ENCODE assay signal across 21 cellular contexts in the genomic region with DNA sequence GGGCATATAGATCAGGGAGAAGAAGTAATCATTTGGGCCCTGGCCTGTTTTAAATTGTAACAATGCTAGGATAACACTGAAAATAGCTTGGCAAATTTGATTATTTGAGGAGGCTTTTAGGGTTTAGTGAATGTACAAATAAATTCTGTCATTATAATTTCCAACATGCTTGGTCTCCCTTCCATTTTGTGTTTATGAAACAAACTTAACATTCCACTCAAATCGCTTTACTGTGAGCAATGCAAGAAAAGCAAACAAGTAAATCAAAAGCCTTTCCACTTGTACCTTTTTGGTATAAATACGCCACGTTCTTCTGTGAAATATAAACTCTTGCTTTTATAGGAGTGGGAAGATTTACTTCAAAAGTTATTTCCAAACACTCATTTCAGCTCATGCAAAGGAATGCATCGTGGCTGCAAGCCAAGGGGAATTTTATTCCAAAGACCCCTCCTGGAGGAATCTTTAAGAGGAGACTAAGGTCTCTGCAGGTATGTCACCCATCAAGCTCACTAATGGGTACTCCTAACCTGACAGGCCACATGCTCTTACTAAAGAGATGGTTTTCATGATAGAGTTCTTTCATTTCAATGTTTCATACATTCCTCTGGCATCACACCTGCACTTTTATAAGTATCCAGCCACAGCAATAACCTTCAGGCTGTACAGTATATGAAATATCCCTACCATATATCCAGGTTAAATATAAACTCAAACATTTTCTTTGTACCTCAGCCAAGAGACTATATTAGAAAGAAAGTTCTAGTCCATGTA.
"Had no signal": no experiment of that assay in that cellular context is flagged by ENCODE, and none has a peak within 500 bp of the region (broad histone marks: within the 10 kb centered on the region; RNA-seq: fewer than 3 reads in every experiment).

No MANE protein-coding gene starts in this region.

- H3K4me3 ChIP-seq: left ventricle myocardium inferior, sigmoid colon, stomach had no signal

- DNase-seq: activated CD4-positive, alpha-beta memory T cell treated with anti-CD3 and anti-CD28 coated beads, Interleukin-2, amount 10 ng/mL, durations not matched to agents 7 days and 5 days; activated CD4-positive, alpha-beta T cell treated with anti-CD3 and anti-CD28 coated beads for 36 hours; activated CD8-positive, alpha-beta memory T cell treated with anti-CD3 and anti-CD28 coated beads, Interleukin-2, amount 10 ng/mL, durations not matched to agents 7 days and 5 days; activated naive CD4-positive, alpha-beta T cell treated with Interleukin-2 at 50 U/mL for 16 hours; activated naive CD8-positive, alpha-beta T cell treated with anti-CD3 and anti-CD28 coated beads, Interleukin-2, amount 10 ng/mL, durations not matched to agents 7 days and 5 days; amygdala; caudate nucleus; foreskin keratinocyte; hippocampal formation; left ventricle myocardium inferior; natural killer cell; nucleus accumbens; posterior cingulate gyrus; sigmoid colon; stimulated activated CD4-positive, alpha-beta T cell treated with anti-CD3 and anti-CD28 coated beads, Interleukin-4, amount 100 ng/mL, for 24 hours; stomach; T-helper 17 cell had no signal

- FAIRE-seq: colon, keratinocyte had no signal

- H3K36me3 Mint-ChIP-seq: activated CD8-positive, alpha-beta memory T cell treated with anti-CD3 and anti-CD28 coated beads, Interleukin-2, amount 10 ng/mL, durations not matched to agents 7 days and 5 days; activated naive CD8-positive, alpha-beta T cell treated with anti-CD3 and anti-CD28 coated beads, Interleukin-2, amount 10 ng/mL, durations not matched to agents 7 days and 5 days; natural killer cell; stimulated activated effector memory CD8-positive, alpha-beta T cell treated with anti-CD3 and anti-CD28 coated beads, Interleukin-12 subunit alpha, Interleukin-12 subunit beta, amount 100 ng/mL, for 72 hours; type B pancreatic cell had no signal

- H3K27ac ChIP-seq: foreskin keratinocyte, left ventricle myocardium inferior, stomach had no signal

- H3K27me3 Mint-ChIP-seq: type B pancreatic cell had no signal

- H3K9me3 Mint-ChIP-seq: activated CD4-positive, alpha-beta memory T cell treated with anti-CD3 and anti-CD28 coated beads, Interleukin-2, amount 10 ng/mL, durations not matched to agents 7 days and 5 days; activated naive CD8-positive, alpha-beta T cell treated with anti-CD3 and anti-CD28 coated beads, Interleukin-2, amount 10 ng/mL, durations not matched to agents 7 days and 5 days; natural killer cell; stimulated activated effector memory CD8-positive, alpha-beta T cell treated with anti-CD3 and anti-CD28 coated beads, Interleukin-12 subunit alpha, Interleukin-12 subunit beta, amount 100 ng/mL, for 72 hours; type B pancreatic cell had no signal

- ATAC-seq: activated CD4-positive, alpha-beta T cell treated with anti-CD3 and anti-CD28 coated beads for 36 hours; activated CD8-positive, alpha-beta memory T cell treated with anti-CD3 and anti-CD28 coated beads, Interleukin-2, amount 10 ng/mL, durations not matched to agents 7 days and 5 days; foreskin keratinocyte; natural killer cell; stimulated activated effector memory CD8-positive, alpha-beta T cell treated with anti-CD3 and anti-CD28 coated beads, Interleukin-12 subunit alpha, Interleukin-12 subunit beta, amount 100 ng/mL, for 72 hours; T-helper 17 cell had no signal

- H3K27me3 ChIP-seq: foreskin keratinocyte, sigmoid colon, stomach had no signal

- H3K27ac Mint-ChIP-seq: activated CD4-positive, alpha-beta memory T cell treated with anti-CD3 and anti-CD28 coated beads, Interleukin-2, amount 10 ng/mL, durations not matched to agents 7 days and 5 days; activated CD4-positive, alpha-beta T cell treated with anti-CD3 and anti-CD28 coated beads for 36 hours; activated CD8-positive, alpha-beta memory T cell treated with anti-CD3 and anti-CD28 coated beads, Interleukin-2, amount 10 ng/mL, durations not matched to agents 7 days and 5 days; activated naive CD8-positive, alpha-beta T cell treated with anti-CD3 and anti-CD28 coated beads, Interleukin-2, amount 10 ng/mL, durations not matched to agents 7 days and 5 days; natural killer cell; stimulated activated effector memory CD8-positive, alpha-beta T cell treated with anti-CD3 and anti-CD28 coated beads, Interleukin-12 subunit alpha, Interleukin-12 subunit beta, amount 100 ng/mL, for 72 hours; T-helper 17 cell; type B pancreatic cell had no signal

- H3K9me3 ChIP-seq: left ventricle myocardium inferior, sigmoid colon, stomach had no signal

- H3K4me1 Mint-ChIP-seq: activated CD4-positive, alpha-beta memory T cell treated with anti-CD3 and anti-CD28 coated beads, Interleukin-2, amount 10 ng/mL, durations not matched to agents 7 days and 5 days; activated CD4-positive, alpha-beta T cell treated with anti-CD3 and anti-CD28 coated beads for 36 hours; activated CD8-positive, alpha-beta memory T cell treated with anti-CD3 and anti-CD28 coated beads, Interleukin-2, amount 10 ng/mL, durations not matched to agents 7 days and 5 days; activated naive CD8-positive, alpha-beta T cell treated with anti-CD3 and anti-CD28 coated beads, Interleukin-2, amount 10 ng/mL, durations not matched to agents 7 days and 5 days; natural killer cell; stimulated activated effector memory CD8-positive, alpha-beta T cell treated with anti-CD3 and anti-CD28 coated beads, Interleukin-12 subunit alpha, Interleukin-12 subunit beta, amount 100 ng/mL, for 72 hours; T-helper 17 cell had no signal

- H3K36me3 ChIP-seq: left ventricle myocardium inferior, sigmoid colon, stomach had no signal

- H3K4me3 Mint-ChIP-seq: activated CD4-positive, alpha-beta memory T cell treated with anti-CD3 and anti-CD28 coated beads, Interleukin-2, amount 10 ng/mL, durations not matched to agents 7 days and 5 days; activated CD4-positive, alpha-beta T cell treated with anti-CD3 and anti-CD28 coated beads for 36 hours; activated CD8-positive, alpha-beta memory T cell treated with anti-CD3 and anti-CD28 coated beads, Interleukin-2, amount 10 ng/mL, durations not matched to agents 7 days and 5 days; activated naive CD8-positive, alpha-beta T cell treated with anti-CD3 and anti-CD28 coated beads, Interleukin-2, amount 10 ng/mL, durations not matched to agents 7 days and 5 days; natural killer cell; stimulated activated effector memory CD8-positive, alpha-beta T cell treated with anti-CD3 and anti-CD28 coated beads, Interleukin-12 subunit alpha, Interleukin-12 subunit beta, amount 100 ng/mL, for 72 hours; T-helper 17 cell; type B pancreatic cell had no signal
